8 cellular contexts compared by ENCODE assay signal in the genomic region with DNA sequence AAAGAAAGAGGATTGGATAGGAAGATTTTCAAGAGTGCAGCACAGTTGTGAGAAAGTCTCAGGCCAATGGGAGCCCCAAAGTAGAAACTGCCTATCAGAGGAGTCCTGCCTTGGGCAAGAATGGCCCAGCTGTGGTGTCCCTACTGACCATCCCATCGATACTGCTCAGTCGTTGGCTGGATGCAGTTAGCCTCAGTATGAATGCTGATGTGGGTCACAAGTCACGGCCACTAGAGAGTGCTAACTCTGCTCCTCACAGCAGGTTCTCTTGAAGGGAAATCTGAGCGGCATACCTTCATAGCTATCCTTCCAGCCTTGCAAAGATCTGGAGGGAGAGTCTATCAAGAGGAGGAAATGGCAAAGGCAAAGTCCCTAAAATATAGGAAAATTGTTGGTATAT. TPM values are rescaled to one million over a fixed set of nuclear protein-coding genes. Genes with fewer than 3 reads are reported as not detected.
A peak's percentile ranks its signal among the peaks of the same experiment; 100 is the strongest.
DNase-seq lines count a peak whose midpoint lies in the region; ATAC-seq and TF ChIP-seq lines count a peak whose summit lies in the region.

No MANE protein-coding gene starts in this region.

- H3K36me3 ChIP-seq in RWPE2 (ENCODE audit: low read depth) = no peaks in the 10 kb centered on the region

- no peaks in the 10 kb centered on the region for H3K9me3 ChIP-seq in RWPE2 (ENCODE audit: severe bottlenecking)

- intact Hi-C loops in dorsolateral prefrontal cortex (cut with DNase I) = no loop called here

- ATAC-seq in GM19351 (IDR thresholded peaks at IDR 0.05; ENCODE audit: unreplicated experiment) (peak; percentile 69), RWPE2 (ENCODE audit: low read depth) (peak; percentile 64; the same call in 2 of the 3 replicates), HG03139 (IDR thresholded peaks at IDR 0.05; ENCODE audit: unreplicated experiment) (no peak)

- no peaks in the 10 kb centered on the region for H3K4me1 ChIP-seq in RWPE2 (ENCODE audit: insufficient read depth, poor library complexity, severe bottlenecking)

- no peak for DNase-seq in AG09309 (ENCODE audit: low read depth)
- DNase-seq in RWPE2 (ENCODE audit: low spot score) = no peak
- peak; percentile 75 for DNase-seq in islet precursor cell
- no peak for DNase-seq in GM03348 (ENCODE audit: low spot score)
- no peak for DNase-seq in CD1c-positive myeloid dendritic cell (ENCODE audit: extremely low spot score)
- no peak for DNase-seq in dorsolateral prefrontal cortex

- H3K27me3 ChIP-seq in RWPE2 (ENCODE audit: insufficient read depth, poor library complexity, severe bottlenecking) (no peaks in the 10 kb centered on the region), dorsolateral prefrontal cortex (no peaks in the 10 kb centered on the region)

- H3K27ac ChIP-seq in RWPE2 (ENCODE audit: poor library complexity, severe bottlenecking) (no peak overlapping the region), dorsolateral prefrontal cortex (no peak overlapping the region)

- H3K4me3 ChIP-seq in AG09309 (ENCODE audit: control insufficient read depth, low read depth, low read length) (no peak overlapping the region), RWPE2 (ENCODE audit: severe bottlenecking) (no peak overlapping the region), dorsolateral prefrontal cortex (no peak overlapping the region)

- TF ChIP-seq CTCF in AG09309 (IDR thresholded peaks at IDR 0.05; ENCODE audit: control insufficient read depth, insufficient read depth, low read depth, low read length, missing control alignments) (peak; percentile 14), RWPE2 (IDR thresholded peaks at IDR 0.05; ENCODE audit: poor library complexity, severe bottlenecking) (peak; percentile 39), dorsolateral prefrontal cortex (IDR thresholded peaks at IDR 0.05 in 54 of 56, conservative IDR thresholded peaks at IDR 0.05 in 2 of 56; ENCODE audit: low read depth in 1 of 56, partially characterized antibody in 56 of 56) (peak in 2 of 56 donors; percentile 12 to 19)

RNA-seq across cellular contexts. Expression of a gene that starts 11.6 kb away (rescaled TPM):
- total RNA-seq in dorsolateral prefrontal cortex = 10 to 100 TPM; 14.6 to 37.6 (median 23.5) TPM

RNA-seq across cellular contexts. Expression of a gene that starts 53.4 kb away (rescaled TPM):
- 10 to 100 TPM in 118 of 120 experiments, 1 to 10 TPM in 2; 9.0 to 18.7 (median 13.8) TPM for total RNA-seq in dorsolateral prefrontal cortex

RNA-seq across cellular contexts. Expression of a gene that starts 53.5 kb away (rescaled TPM):
- 10 to 100 TPM in 10 of 120 experiments, 1 to 10 TPM in 110; 3.8 to 12.6 (median 7.0) TPM for total RNA-seq in dorsolateral prefrontal cortex
